ENCODE assay signal across 9 cellular contexts in genomic region chr2:137947714-137948336, GRCh38. TPM values are rescaled to one million over a fixed set of nuclear protein-coding genes. Genes with fewer than 3 reads are reported as not detected.
A peak's percentile ranks its signal among the peaks of the same experiment; 100 is the strongest.
DNase-seq lines count a peak whose midpoint lies in the region; ATAC-seq and TF ChIP-seq lines count a peak whose summit lies in the region.
"Had no signal": no experiment of that assay in that cellular context is flagged by ENCODE, and none has a peak within 500 bp of the region (broad histone marks: within the 10 kb centered on the region; RNA-seq: fewer than 3 reads in every experiment).

No MANE protein-coding gene starts in this region.

- H3K4me3 Mint-ChIP-seq in activated T-helper 1 cell treated with anti-CD3 and anti-CD28 coated beads, Interleukin-12 subunit alpha, Interleukin-12 subunit beta, Interleukin-2, Interleukin-4 antibody, amounts not matched to agents 30 ng/mL and 10 ng/mL and 1 ng/mL, durations not matched to agents 14 hours and 24 hours and 36 hours = no peak overlapping the region
- H3K4me3 Mint-ChIP-seq: naive thymus-derived CD4-positive, alpha-beta T cell had no signal

- H3K27ac ChIP-seq in coronary artery (no peak overlapping the region), lung (ENCODE audit: low read depth in 1 of 2, low read length in 1 of 2) (no peak overlapping the region)

- intact Hi-C loops in activated T-helper 1 cell treated with anti-CD3 and anti-CD28 coated beads, Interleukin-12 subunit alpha, Interleukin-12 subunit beta, Interleukin-2, Interleukin-4 antibody, amounts not matched to agents 30 ng/mL and 10 ng/mL and 1 ng/mL, durations not matched to agents 14 hours and 24 hours and 36 hours (cut with micrococcal nuclease) = loop anchor here (1.0 to 10.0 kb wide), 2 partner anchors 427 to 879 kb away; no protein-coding TSS in a partner anchor

- no peaks in the 10 kb centered on the region for H3K36me3 Mint-ChIP-seq in activated T-helper 1 cell treated with anti-CD3 and anti-CD28 coated beads, Interleukin-12 subunit alpha, Interleukin-12 subunit beta, Interleukin-2, Interleukin-4 antibody, amounts not matched to agents 30 ng/mL and 10 ng/mL and 1 ng/mL, durations not matched to agents 14 hours and 24 hours and 36 hours (ENCODE audit: low read depth)
- H3K36me3 Mint-ChIP-seq: naive thymus-derived CD4-positive, alpha-beta T cell had no signal

- H3K36me3 ChIP-seq in lung (ENCODE audit: control insufficient read depth in 2 of 2, insufficient read depth in 2 of 2, low read length in 2 of 2) = no peaks in the 10 kb centered on the region

- 32 to 33% methylated on average over 4 of the region's 4 CpGs for WGBS in lung, 2 donors

- peaks cover 8% of the 10 kb centered on the region for H3K4me1 Mint-ChIP-seq in activated T-helper 1 cell treated with anti-CD3 and anti-CD28 coated beads, Interleukin-12 subunit alpha, Interleukin-12 subunit beta, Interleukin-2, Interleukin-4 antibody, amounts not matched to agents 30 ng/mL and 10 ng/mL and 1 ng/mL, durations not matched to agents 14 hours and 24 hours and 36 hours (ENCODE audit: low read depth)

- no peak overlapping the region for H3K27ac Mint-ChIP-seq in activated T-helper 1 cell treated with anti-CD3 and anti-CD28 coated beads, Interleukin-12 subunit alpha, Interleukin-12 subunit beta, Interleukin-2, Interleukin-4 antibody, amounts not matched to agents 30 ng/mL and 10 ng/mL and 1 ng/mL, durations not matched to agents 14 hours and 24 hours and 36 hours
- H3K27ac Mint-ChIP-seq: naive thymus-derived CD4-positive, alpha-beta T cell had no signal

- peaks cover 5% of the 10 kb centered on the region for H3K9me3 Mint-ChIP-seq in activated T-helper 1 cell treated with anti-CD3 and anti-CD28 coated beads, Interleukin-12 subunit alpha, Interleukin-12 subunit beta, Interleukin-2, Interleukin-4 antibody, amounts not matched to agents 30 ng/mL and 10 ng/mL and 1 ng/mL, durations not matched to agents 14 hours and 24 hours and 36 hours
- H3K9me3 Mint-ChIP-seq: naive thymus-derived CD4-positive, alpha-beta T cell had no signal

- TF ChIP-seq CTCF in coronary artery (IDR thresholded peaks at IDR 0.05) (peak; percentile 55), lung (IDR thresholded peaks at IDR 0.05; ENCODE audit: control extremely low read depth, extremely low read depth) (no peak)

- H3K27me3 ChIP-seq in lung (ENCODE audit: control insufficient read depth, insufficient read depth) = no peaks in the 10 kb centered on the region

- ATAC-seq in GM19043 (IDR thresholded peaks at IDR 0.05; ENCODE audit: low read depth, unreplicated experiment) = peak; percentile 51
- ATAC-seq in lung (ENCODE audit: insufficient read depth, low FRiP score) = no peak
- ATAC-seq: naive thymus-derived CD4-positive, alpha-beta T cell had no signal

- H3K4me1 ChIP-seq in lung (ENCODE audit: control insufficient read depth in 2 of 2, insufficient read depth in 2 of 2, low read length in 2 of 2) = no peaks in the 10 kb centered on the region

- DNase-seq in Ammon's horn (ENCODE audit: low spot score) (peak; percentile 79), MV-4-11 (lab: John Stamatoyannopoulos, UW) (peak; percentile 71), SW480 (ENCODE audit: low spot score) (peak; percentile 42), coronary artery (ENCODE audit: low spot score) (no peak), lung (ENCODE audit: low spot score) (peak; percentile 61), superior temporal gyrus (ENCODE audit: extremely low spot score) (peak; percentile 85)
- no peak for DNase-seq in activated T-helper 1 cell treated with anti-CD3 and anti-CD28 coated beads, Interleukin-12 subunit alpha, Interleukin-12 subunit beta, Interleukin-2, Interleukin-4 antibody, amounts not matched to agents 30 ng/mL and 10 ng/mL and 1 ng/mL, durations not matched to agents 14 hours and 24 hours and 36 hours (ENCODE audit: low spot score)

- H3K9me3 ChIP-seq in lung (ENCODE audit: control insufficient read depth in 2 of 2, insufficient read depth in 1 of 2, low read length in 1 of 2) = no peaks in the 10 kb centered on the region

- H3K27me3 Mint-ChIP-seq in activated T-helper 1 cell treated with anti-CD3 and anti-CD28 coated beads, Interleukin-12 subunit alpha, Interleukin-12 subunit beta, Interleukin-2, Interleukin-4 antibody, amounts not matched to agents 30 ng/mL and 10 ng/mL and 1 ng/mL, durations not matched to agents 14 hours and 24 hours and 36 hours (ENCODE audit: insufficient read depth) = no peaks in the 10 kb centered on the region

- H3K4me3 ChIP-seq in coronary artery (no peak overlapping the region), lung (no peak overlapping the region)

RNA-seq across cellular contexts. Expression of gene HNMT, which starts 16.4 kb away (rescaled TPM):
- total RNA-seq in lung = 100 to 1,000 TPM in 1 of 2 donors, 10 to 100 TPM in 1; 45.9 to 135 TPM
- polyA plus RNA-seq in lung = 10 to 100 TPM; 62.2 to 91.8 TPM
- total RNA-seq in activated T-helper 1 cell treated with anti-CD3 and anti-CD28 coated beads, Interleukin-12 subunit alpha, Interleukin-12 subunit beta, Interleukin-2, Interleukin-4 antibody, amounts not matched to agents 30 ng/mL and 10 ng/mL and 1 ng/mL, durations not matched to agents 14 hours and 24 hours and 36 hours = not detected in 2 replicates
- polyA plus RNA-seq: naive thymus-derived CD4-positive, alpha-beta T cell had no signal

Comparison
In these comparisons a context has a peak if more than half of its experiments do, and no peak if none do; other contexts are left out.
1. DNase-seq: peak in Ammon's horn (single experiment), MV-4-11 (single experiment), SW480 (single experiment), lung (single experiment) and superior temporal gyrus (single experiment); none in coronary artery (single experiment) and activated T-helper 1 cell treated with anti-CD3 and anti-CD28 coated beads, Interleukin-12 subunit alpha, Interleukin-12 subunit beta, Interleukin-2, Interleukin-4 antibody, amounts not matched to agents 30 ng/mL and 10 ng/mL and 1 ng/mL, durations not matched to agents 14 hours and 24 hours and 36 hours (single experiment).
2. RNA of gene HNMT, which starts 16.4 kb away (total RNA-seq): 45.9 to 135 TPM in lung; not detected in activated T-helper 1 cell treated with anti-CD3 and anti-CD28 coated beads, Interleukin-12 subunit alpha, Interleukin-12 subunit beta, Interleukin-2, Interleukin-4 antibody, amounts not matched to agents 30 ng/mL and 10 ng/mL and 1 ng/mL, durations not matched to agents 14 hours and 24 hours and 36 hours; every median in the first group is over 10 times any median in the second.